In genomic region chr1:26782521-26783212, GRCh38 we compare ENCODE assay signal across 13 cellular contexts. TPM values are rescaled to one million over a fixed set of nuclear protein-coding genes. Genes with fewer than 3 reads are reported as not detected.
DNase-seq lines count a peak whose midpoint lies in the region; ATAC-seq and TF ChIP-seq lines count a peak whose summit lies in the region.
"Had no signal": no experiment of that assay in that cellular context is flagged by ENCODE, and none has a peak within 500 bp of the region (broad histone marks: within the 10 kb centered on the region; RNA-seq: fewer than 3 reads in every experiment).

No MANE protein-coding gene starts in this region.

- DNase-seq in EH (ENCODE audit: low read depth) (peak; percentile 32), SK-N-MC (ENCODE audit: low read depth, low spot score) (no peak), progenitor cell of endocrine pancreas (ENCODE audit: low spot score, unreplicated experiment) (no peak), cerebellar nuclear complex (lab: John Stamatoyannopoulos, UW) (no peak)
- DNase-seq in effector memory CD4-positive, alpha-beta T cell: no peak
- DNase-seq in activated T-helper 1 cell treated with anti-CD3 and anti-CD28 coated beads, Interleukin-12 subunit alpha, Interleukin-12 subunit beta, Interleukin-2, Interleukin-4 antibody, amounts not matched to agents 30 ng/mL and 10 ng/mL and 1 ng/mL, durations not matched to agents 14 hours and 24 hours and 36 hours (ENCODE audit: low spot score): no peak
- DNase-seq: activated gamma-delta T cell; DMS53; NCI-H2029 treated with DMSO at 0.1 percent for 48 hours; stimulated activated CD4-positive, alpha-beta T cell treated with anti-CD3 and anti-CD28 coated beads, Interleukin-15, amount 100 ng/mL, for 24 hours; stimulated activated naive CD8-positive, alpha-beta T cell treated with anti-CD3 and anti-CD28 coated beads, Interleukin-15, Interleukin-2, amounts not matched to agents 100 U/mL and 50 U/mL, for 24 hours had no signal

- intact Hi-C loops in activated T-helper 1 cell treated with anti-CD3 and anti-CD28 coated beads, Interleukin-12 subunit alpha, Interleukin-12 subunit beta, Interleukin-2, Interleukin-4 antibody, amounts not matched to agents 30 ng/mL and 10 ng/mL and 1 ng/mL, durations not matched to agents 14 hours and 24 hours and 36 hours (cut with micrococcal nuclease): no loop called here

- no peaks in the 10 kb centered on the region for H3K9me3 ChIP-seq in SK-N-MC (ENCODE audit: low read depth, low read length)
- no peaks in the 10 kb centered on the region for H3K9me3 ChIP-seq in effector memory CD4-positive, alpha-beta T cell (ENCODE audit: control insufficient read depth, low read length)

- TF ChIP-seq CTCF in progenitor cell of endocrine pancreas (IDR thresholded peaks at IDR 0.05; ENCODE audit: unreplicated experiment): no peak

- H3K9ac ChIP-seq in SK-N-MC (ENCODE audit: insufficient read length): no peak overlapping the region

- no peaks in the 10 kb centered on the region for H3K27me3 ChIP-seq in effector memory CD4-positive, alpha-beta T cell (replicated peaks; ENCODE audit: control insufficient read depth, insufficient read depth, low read length, poor library complexity, severe bottlenecking)

- peaks cover 26% of the 10 kb centered on the region for H3K36me3 Mint-ChIP-seq in progenitor cell of endocrine pancreas (ENCODE audit: insufficient read depth)
- H3K36me3 Mint-ChIP-seq in activated T-helper 1 cell treated with anti-CD3 and anti-CD28 coated beads, Interleukin-12 subunit alpha, Interleukin-12 subunit beta, Interleukin-2, Interleukin-4 antibody, amounts not matched to agents 30 ng/mL and 10 ng/mL and 1 ng/mL, durations not matched to agents 14 hours and 24 hours and 36 hours (ENCODE audit: low read depth): peaks cover 47% of the 10 kb centered on the region

- H3K9me3 Mint-ChIP-seq in progenitor cell of endocrine pancreas (ENCODE audit: low read depth): no peaks in the 10 kb centered on the region
- no peaks in the 10 kb centered on the region for H3K9me3 Mint-ChIP-seq in activated T-helper 1 cell treated with anti-CD3 and anti-CD28 coated beads, Interleukin-12 subunit alpha, Interleukin-12 subunit beta, Interleukin-2, Interleukin-4 antibody, amounts not matched to agents 30 ng/mL and 10 ng/mL and 1 ng/mL, durations not matched to agents 14 hours and 24 hours and 36 hours

- H3K27ac Mint-ChIP-seq in progenitor cell of endocrine pancreas: peak overlapping the region; percentile 60
- H3K27ac Mint-ChIP-seq in activated T-helper 1 cell treated with anti-CD3 and anti-CD28 coated beads, Interleukin-12 subunit alpha, Interleukin-12 subunit beta, Interleukin-2, Interleukin-4 antibody, amounts not matched to agents 30 ng/mL and 10 ng/mL and 1 ng/mL, durations not matched to agents 14 hours and 24 hours and 36 hours: no peak overlapping the region

- H3K27me3 Mint-ChIP-seq in progenitor cell of endocrine pancreas: no peaks in the 10 kb centered on the region
- peaks cover 1% of the 10 kb centered on the region for H3K27me3 Mint-ChIP-seq in activated T-helper 1 cell treated with anti-CD3 and anti-CD28 coated beads, Interleukin-12 subunit alpha, Interleukin-12 subunit beta, Interleukin-2, Interleukin-4 antibody, amounts not matched to agents 30 ng/mL and 10 ng/mL and 1 ng/mL, durations not matched to agents 14 hours and 24 hours and 36 hours (ENCODE audit: insufficient read depth)

- peak overlapping the region; percentile 29 for H3K27ac ChIP-seq in SK-N-MC
- peak overlapping the region; percentile 5 for H3K27ac ChIP-seq in effector memory CD4-positive, alpha-beta T cell (ENCODE audit: insufficient read depth, low read length, poor library complexity, severe bottlenecking)

- peaks cover 53% of the 10 kb centered on the region for H3K36me3 ChIP-seq in SK-N-MC (ENCODE audit: insufficient read depth, low read length)
- peaks cover 40% of the 10 kb centered on the region for H3K36me3 ChIP-seq in effector memory CD4-positive, alpha-beta T cell (ENCODE audit: control insufficient read depth, insufficient read depth, low read length)

- no peak for ATAC-seq in GM21786 (IDR thresholded peaks at IDR 0.05; ENCODE audit: unreplicated experiment)
- ATAC-seq in HG03159 (IDR thresholded peaks at IDR 0.05; ENCODE audit: unreplicated experiment): no peak
- ATAC-seq: stimulated activated naive CD8-positive, alpha-beta T cell treated with anti-CD3 and anti-CD28 coated beads, Interleukin-15, Interleukin-2, amounts not matched to agents 100 U/mL and 50 U/mL, for 24 hours had no signal

- H3K4me1 Mint-ChIP-seq in progenitor cell of endocrine pancreas (ENCODE audit: low read depth): peaks cover 39% of the 10 kb centered on the region
- peaks cover 49% of the 10 kb centered on the region for H3K4me1 Mint-ChIP-seq in activated T-helper 1 cell treated with anti-CD3 and anti-CD28 coated beads, Interleukin-12 subunit alpha, Interleukin-12 subunit beta, Interleukin-2, Interleukin-4 antibody, amounts not matched to agents 30 ng/mL and 10 ng/mL and 1 ng/mL, durations not matched to agents 14 hours and 24 hours and 36 hours (ENCODE audit: low read depth)

- no peak overlapping the region for H3K4me3 ChIP-seq in SK-N-MC
- H3K4me3 ChIP-seq in effector memory CD4-positive, alpha-beta T cell (ENCODE audit: insufficient read depth, low read depth, low read length, poor library complexity, severe bottlenecking): no peak overlapping the region

- peaks cover 21% of the 10 kb centered on the region for H3K4me1 ChIP-seq in effector memory CD4-positive, alpha-beta T cell (ENCODE audit: control insufficient read depth, insufficient read depth, low read length, poor library complexity, severe bottlenecking)

- no peak overlapping the region for H3K4me3 Mint-ChIP-seq in progenitor cell of endocrine pancreas (ENCODE audit: low read depth)
- no peak overlapping the region for H3K4me3 Mint-ChIP-seq in activated T-helper 1 cell treated with anti-CD3 and anti-CD28 coated beads, Interleukin-12 subunit alpha, Interleukin-12 subunit beta, Interleukin-2, Interleukin-4 antibody, amounts not matched to agents 30 ng/mL and 10 ng/mL and 1 ng/mL, durations not matched to agents 14 hours and 24 hours and 36 hours

RNA-seq across cellular contexts. Expression of gene PIGV, which starts 5.1 kb away (rescaled TPM):
- total RNA-seq in progenitor cell of endocrine pancreas: 10.2 and 12.1 TPM in 2 replicates
- total RNA-seq in activated T-helper 1 cell treated with anti-CD3 and anti-CD28 coated beads, Interleukin-12 subunit alpha, Interleukin-12 subunit beta, Interleukin-2, Interleukin-4 antibody, amounts not matched to agents 30 ng/mL and 10 ng/mL and 1 ng/mL, durations not matched to agents 14 hours and 24 hours and 36 hours: 18.5 and 22.6 TPM in 2 replicates

RNA-seq across cellular contexts. Expression of gene ZDHHC18, which starts 43.8 kb away (rescaled TPM):
- total RNA-seq in progenitor cell of endocrine pancreas: 22.9 and 26.1 TPM in 2 replicates
- total RNA-seq in activated T-helper 1 cell treated with anti-CD3 and anti-CD28 coated beads, Interleukin-12 subunit alpha, Interleukin-12 subunit beta, Interleukin-2, Interleukin-4 antibody, amounts not matched to agents 30 ng/mL and 10 ng/mL and 1 ng/mL, durations not matched to agents 14 hours and 24 hours and 36 hours: 87.3 and 94.4 TPM in 2 replicates
